In the genomic region with DNA sequence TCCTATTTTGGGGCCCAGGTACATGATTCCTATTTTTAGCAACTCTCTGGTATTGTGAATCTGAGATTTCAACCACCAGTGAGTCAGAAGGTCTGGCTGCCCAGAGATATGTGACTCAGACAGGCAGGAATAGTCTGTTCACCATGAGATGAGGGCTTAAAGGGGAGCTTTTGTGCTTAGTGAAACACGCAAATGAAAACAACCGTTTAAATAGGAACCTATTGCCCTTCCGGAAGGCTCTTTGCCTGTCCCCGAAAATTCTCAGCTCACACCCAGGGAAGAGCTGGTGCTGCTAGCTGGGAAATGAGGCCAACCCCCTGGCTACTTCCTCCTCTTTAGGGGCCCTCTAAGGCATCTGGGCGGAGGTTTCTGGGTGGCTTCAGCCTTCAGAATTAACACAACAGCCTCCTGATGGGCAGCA, we compare ENCODE assay signal across 1 cellular context.
TF ChIP-seq lines count a peak whose summit lies in the region.

No MANE protein-coding gene starts in this region.

TF ChIP-seq in K562, 482 proteins besides CTCF, POLR2A, EP300 and RAD21 (continued from another document and continues in another):
- TF ChIP-seq, protein P1, sequence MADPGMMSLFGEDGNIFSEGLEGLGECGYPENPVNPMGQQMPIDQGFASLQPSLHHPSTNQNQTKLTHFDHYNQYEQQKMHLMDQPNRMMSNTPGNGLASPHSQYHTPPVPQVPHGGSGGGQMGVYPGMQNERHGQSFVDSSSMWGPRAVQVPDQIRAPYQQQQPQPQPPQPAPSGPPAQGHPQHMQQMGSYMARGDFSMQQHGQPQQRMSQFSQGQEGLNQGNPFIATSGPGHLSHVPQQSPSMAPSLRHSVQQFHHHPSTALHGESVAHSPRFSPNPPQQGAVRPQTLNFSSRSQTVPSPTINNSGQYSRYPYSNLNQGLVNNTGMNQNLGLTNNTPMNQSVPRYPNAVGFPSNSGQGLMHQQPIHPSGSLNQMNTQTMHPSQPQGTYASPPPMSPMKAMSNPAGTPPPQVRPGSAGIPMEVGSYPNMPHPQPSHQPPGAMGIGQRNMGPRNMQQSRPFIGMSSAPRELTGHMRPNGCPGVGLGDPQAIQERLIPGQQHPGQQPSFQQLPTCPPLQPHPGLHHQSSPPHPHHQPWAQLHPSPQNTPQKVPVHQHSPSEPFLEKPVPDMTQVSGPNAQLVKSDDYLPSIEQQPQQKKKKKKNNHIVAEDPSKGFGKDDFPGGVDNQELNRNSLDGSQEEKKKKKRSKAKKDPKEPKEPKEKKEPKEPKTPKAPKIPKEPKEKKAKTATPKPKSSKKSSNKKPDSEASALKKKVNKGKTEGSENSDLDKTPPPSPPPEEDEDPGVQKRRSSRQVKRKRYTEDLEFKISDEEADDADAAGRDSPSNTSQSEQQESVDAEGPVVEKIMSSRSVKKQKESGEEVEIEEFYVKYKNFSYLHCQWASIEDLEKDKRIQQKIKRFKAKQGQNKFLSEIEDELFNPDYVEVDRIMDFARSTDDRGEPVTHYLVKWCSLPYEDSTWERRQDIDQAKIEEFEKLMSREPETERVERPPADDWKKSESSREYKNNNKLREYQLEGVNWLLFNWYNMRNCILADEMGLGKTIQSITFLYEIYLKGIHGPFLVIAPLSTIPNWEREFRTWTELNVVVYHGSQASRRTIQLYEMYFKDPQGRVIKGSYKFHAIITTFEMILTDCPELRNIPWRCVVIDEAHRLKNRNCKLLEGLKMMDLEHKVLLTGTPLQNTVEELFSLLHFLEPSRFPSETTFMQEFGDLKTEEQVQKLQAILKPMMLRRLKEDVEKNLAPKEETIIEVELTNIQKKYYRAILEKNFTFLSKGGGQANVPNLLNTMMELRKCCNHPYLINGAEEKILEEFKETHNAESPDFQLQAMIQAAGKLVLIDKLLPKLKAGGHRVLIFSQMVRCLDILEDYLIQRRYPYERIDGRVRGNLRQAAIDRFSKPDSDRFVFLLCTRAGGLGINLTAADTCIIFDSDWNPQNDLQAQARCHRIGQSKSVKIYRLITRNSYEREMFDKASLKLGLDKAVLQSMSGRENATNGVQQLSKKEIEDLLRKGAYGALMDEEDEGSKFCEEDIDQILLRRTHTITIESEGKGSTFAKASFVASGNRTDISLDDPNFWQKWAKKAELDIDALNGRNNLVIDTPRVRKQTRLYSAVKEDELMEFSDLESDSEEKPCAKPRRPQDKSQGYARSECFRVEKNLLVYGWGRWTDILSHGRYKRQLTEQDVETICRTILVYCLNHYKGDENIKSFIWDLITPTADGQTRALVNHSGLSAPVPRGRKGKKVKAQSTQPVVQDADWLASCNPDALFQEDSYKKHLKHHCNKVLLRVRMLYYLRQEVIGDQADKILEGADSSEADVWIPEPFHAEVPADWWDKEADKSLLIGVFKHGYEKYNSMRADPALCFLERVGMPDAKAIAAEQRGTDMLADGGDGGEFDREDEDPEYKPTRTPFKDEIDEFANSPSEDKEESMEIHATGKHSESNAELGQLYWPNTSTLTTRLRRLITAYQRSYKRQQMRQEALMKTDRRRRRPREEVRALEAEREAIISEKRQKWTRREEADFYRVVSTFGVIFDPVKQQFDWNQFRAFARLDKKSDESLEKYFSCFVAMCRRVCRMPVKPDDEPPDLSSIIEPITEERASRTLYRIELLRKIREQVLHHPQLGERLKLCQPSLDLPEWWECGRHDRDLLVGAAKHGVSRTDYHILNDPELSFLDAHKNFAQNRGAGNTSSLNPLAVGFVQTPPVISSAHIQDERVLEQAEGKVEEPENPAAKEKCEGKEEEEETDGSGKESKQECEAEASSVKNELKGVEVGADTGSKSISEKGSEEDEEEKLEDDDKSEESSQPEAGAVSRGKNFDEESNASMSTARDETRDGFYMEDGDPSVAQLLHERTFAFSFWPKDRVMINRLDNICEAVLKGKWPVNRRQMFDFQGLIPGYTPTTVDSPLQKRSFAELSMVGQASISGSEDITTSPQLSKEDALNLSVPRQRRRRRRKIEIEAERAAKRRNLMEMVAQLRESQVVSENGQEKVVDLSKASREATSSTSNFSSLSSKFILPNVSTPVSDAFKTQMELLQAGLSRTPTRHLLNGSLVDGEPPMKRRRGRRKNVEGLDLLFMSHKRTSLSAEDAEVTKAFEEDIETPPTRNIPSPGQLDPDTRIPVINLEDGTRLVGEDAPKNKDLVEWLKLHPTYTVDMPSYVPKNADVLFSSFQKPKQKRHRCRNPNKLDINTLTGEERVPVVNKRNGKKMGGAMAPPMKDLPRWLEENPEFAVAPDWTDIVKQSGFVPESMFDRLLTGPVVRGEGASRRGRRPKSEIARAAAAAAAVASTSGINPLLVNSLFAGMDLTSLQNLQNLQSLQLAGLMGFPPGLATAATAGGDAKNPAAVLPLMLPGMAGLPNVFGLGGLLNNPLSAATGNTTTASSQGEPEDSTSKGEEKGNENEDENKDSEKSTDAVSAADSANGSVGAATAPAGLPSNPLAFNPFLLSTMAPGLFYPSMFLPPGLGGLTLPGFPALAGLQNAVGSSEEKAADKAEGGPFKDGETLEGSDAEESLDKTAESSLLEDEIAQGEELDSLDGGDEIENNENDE (IDR thresholded peaks at IDR 0.05; ENCODE audit: low read depth, low read length), result no peak
- TF ChIP-seq HDAC2 (IDR thresholded peaks at IDR 0.05) (peak; percentile 65; the same call in 1 of the 2 replicates), KLF16 (IDR thresholded peaks at IDR 0.05) (peak; percentile 59; the same call in 1 of the 2 replicates), ZNF282 (CRISPR knock-in tag; IDR thresholded peaks at IDR 0.05) (no peak), ZNF586 (CRISPR knock-in tag; conservative IDR thresholded peaks at IDR 0.05) (no peak), CBFA2T2 (conservative IDR thresholded peaks at IDR 0.05) (peak; percentile 66), NR2C1 (IDR thresholded peaks at IDR 0.05) (no peak), NR2C1 (tag; IDR thresholded peaks at IDR 0.05) (no peak), ZKSCAN3 (CRISPR knock-in tag; IDR thresholded peaks at IDR 0.05) (no peak), PHTF2 (CRISPR knock-in tag; IDR thresholded peaks at IDR 0.05) (no peak), ZNF146 (CRISPR knock-in tag; IDR thresholded peaks at IDR 0.05; ENCODE audit: unreplicated experiment) (no peak), ZNF311 (CRISPR knock-in tag; IDR thresholded peaks at IDR 0.05) (no peak), ZNF785 (CRISPR knock-in tag; IDR thresholded peaks at IDR 0.05) (no peak), ZNF224 (CRISPR knock-in tag; IDR thresholded peaks at IDR 0.05) (no peak), CAMTA2 (CRISPR knock-in tag; conservative IDR thresholded peaks at IDR 0.05) (no peak), ARID1B (IDR thresholded peaks at IDR 0.05) (peak; percentile 84), PCBP1 (IDR thresholded peaks at IDR 0.05; ENCODE audit: low read depth, low read length, poor library complexity, severe bottlenecking) (no peak), BRD9 (IDR thresholded peaks at IDR 0.05; ENCODE audit: low read depth, partially characterized antibody) (no peak), HCFC1 (IDR thresholded peaks at IDR 0.05; ENCODE audit: low read depth, low read length) (no peak), SMAD4 (CRISPR knock-in tag; conservative IDR thresholded peaks at IDR 0.05) (peak; percentile 70), STAT5A (IDR thresholded peaks at IDR 0.05; ENCODE audit: borderline replicate concordance, low read length) (0 out of 2 replicates have a peak, but pooled peaks have one; percentile 24), KDM1A (IDR thresholded peaks at IDR 0.05) (peak; percentile 77 to 83), PML (IDR thresholded peaks at IDR 0.05; ENCODE audit: low read length) (peak; percentile 54; the same call in 1 of the 2 replicates), STAT5B (CRISPR knock-in tag; IDR thresholded peaks at IDR 0.05) (no peak)
- TF ChIP-seq, protein P2, sequence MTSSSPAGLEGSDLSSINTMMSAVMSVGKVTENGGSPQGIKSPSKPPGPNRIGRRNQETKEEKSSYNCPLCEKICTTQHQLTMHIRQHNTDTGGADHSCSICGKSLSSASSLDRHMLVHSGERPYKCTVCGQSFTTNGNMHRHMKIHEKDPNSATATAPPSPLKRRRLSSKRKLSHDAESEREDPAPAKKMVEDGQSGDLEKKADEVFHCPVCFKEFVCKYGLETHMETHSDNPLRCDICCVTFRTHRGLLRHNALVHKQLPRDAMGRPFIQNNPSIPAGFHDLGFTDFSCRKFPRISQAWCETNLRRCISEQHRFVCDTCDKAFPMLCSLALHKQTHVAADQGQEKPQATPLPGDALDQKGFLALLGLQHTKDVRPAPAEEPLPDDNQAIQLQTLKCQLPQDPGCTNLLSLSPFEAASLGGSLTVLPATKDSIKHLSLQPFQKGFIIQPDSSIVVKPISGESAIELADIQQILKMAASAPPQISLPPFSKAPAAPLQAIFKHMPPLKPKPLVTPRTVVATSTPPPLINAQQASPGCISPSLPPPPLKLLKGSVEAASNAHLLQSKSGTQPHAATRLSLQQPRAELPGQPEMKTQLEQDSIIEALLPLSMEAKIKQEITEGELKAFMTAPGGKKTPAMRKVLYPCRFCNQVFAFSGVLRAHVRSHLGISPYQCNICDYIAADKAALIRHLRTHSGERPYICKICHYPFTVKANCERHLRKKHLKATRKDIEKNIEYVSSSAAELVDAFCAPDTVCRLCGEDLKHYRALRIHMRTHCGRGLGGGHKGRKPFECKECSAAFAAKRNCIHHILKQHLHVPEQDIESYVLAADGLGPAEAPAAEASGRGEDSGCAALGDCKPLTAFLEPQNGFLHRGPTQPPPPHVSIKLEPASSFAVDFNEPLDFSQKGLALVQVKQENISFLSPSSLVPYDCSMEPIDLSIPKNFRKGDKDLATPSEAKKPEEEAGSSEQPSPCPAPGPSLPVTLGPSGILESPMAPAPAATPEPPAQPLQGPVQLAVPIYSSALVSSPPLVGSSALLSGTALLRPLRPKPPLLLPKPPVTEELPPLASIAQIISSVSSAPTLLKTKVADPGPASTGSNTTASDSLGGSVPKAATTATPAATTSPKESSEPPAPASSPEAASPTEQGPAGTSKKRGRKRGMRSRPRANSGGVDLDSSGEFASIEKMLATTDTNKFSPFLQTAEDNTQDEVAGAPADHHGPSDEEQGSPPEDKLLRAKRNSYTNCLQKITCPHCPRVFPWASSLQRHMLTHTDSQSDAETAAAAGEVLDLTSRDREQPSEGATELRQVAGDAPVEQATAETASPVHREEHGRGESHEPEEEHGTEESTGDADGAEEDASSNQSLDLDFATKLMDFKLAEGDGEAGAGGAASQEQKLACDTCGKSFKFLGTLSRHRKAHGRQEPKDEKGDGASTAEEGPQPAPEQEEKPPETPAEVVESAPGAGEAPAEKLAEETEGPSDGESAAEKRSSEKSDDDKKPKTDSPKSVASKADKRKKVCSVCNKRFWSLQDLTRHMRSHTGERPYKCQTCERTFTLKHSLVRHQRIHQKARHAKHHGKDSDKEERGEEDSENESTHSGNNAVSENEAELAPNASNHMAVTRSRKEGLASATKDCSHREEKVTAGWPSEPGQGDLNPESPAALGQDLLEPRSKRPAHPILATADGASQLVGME (CRISPR knock-in tag; IDR thresholded peaks at IDR 0.05), result no peak
- TF ChIP-seq, protein P3, sequence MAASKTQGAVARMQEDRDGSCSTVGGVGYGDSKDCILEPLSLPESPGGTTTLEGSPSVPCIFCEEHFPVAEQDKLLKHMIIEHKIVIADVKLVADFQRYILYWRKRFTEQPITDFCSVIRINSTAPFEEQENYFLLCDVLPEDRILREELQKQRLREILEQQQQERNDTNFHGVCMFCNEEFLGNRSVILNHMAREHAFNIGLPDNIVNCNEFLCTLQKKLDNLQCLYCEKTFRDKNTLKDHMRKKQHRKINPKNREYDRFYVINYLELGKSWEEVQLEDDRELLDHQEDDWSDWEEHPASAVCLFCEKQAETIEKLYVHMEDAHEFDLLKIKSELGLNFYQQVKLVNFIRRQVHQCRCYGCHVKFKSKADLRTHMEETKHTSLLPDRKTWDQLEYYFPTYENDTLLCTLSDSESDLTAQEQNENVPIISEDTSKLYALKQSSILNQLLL (CRISPR knock-in tag; IDR thresholded peaks at IDR 0.05; ENCODE audit: borderline replicate concordance), result no peak
- TF ChIP-seq, protein P4, sequence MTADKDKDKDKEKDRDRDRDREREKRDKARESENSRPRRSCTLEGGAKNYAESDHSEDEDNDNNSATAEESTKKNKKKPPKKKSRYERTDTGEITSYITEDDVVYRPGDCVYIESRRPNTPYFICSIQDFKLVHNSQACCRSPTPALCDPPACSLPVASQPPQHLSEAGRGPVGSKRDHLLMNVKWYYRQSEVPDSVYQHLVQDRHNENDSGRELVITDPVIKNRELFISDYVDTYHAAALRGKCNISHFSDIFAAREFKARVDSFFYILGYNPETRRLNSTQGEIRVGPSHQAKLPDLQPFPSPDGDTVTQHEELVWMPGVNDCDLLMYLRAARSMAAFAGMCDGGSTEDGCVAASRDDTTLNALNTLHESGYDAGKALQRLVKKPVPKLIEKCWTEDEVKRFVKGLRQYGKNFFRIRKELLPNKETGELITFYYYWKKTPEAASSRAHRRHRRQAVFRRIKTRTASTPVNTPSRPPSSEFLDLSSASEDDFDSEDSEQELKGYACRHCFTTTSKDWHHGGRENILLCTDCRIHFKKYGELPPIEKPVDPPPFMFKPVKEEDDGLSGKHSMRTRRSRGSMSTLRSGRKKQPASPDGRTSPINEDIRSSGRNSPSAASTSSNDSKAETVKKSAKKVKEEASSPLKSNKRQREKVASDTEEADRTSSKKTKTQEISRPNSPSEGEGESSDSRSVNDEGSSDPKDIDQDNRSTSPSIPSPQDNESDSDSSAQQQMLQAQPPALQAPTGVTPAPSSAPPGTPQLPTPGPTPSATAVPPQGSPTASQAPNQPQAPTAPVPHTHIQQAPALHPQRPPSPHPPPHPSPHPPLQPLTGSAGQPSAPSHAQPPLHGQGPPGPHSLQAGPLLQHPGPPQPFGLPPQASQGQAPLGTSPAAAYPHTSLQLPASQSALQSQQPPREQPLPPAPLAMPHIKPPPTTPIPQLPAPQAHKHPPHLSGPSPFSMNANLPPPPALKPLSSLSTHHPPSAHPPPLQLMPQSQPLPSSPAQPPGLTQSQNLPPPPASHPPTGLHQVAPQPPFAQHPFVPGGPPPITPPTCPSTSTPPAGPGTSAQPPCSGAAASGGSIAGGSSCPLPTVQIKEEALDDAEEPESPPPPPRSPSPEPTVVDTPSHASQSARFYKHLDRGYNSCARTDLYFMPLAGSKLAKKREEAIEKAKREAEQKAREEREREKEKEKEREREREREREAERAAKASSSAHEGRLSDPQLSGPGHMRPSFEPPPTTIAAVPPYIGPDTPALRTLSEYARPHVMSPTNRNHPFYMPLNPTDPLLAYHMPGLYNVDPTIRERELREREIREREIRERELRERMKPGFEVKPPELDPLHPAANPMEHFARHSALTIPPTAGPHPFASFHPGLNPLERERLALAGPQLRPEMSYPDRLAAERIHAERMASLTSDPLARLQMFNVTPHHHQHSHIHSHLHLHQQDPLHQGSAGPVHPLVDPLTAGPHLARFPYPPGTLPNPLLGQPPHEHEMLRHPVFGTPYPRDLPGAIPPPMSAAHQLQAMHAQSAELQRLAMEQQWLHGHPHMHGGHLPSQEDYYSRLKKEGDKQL (CRISPR knock-in tag; IDR thresholded peaks at IDR 0.05; ENCODE audit: borderline replicate concordance), result no peak
- TF ChIP-seq, protein P5, sequence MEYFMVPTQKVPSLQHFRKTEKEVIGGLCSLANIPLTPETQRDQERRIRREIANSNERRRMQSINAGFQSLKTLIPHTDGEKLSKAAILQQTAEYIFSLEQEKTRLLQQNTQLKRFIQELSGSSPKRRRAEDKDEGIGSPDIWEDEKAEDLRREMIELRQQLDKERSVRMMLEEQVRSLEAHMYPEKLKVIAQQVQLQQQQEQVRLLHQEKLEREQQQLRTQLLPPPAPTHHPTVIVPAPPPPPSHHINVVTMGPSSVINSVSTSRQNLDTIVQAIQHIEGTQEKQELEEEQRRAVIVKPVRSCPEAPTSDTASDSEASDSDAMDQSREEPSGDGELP (CRISPR knock-in tag; IDR thresholded peaks at IDR 0.05; ENCODE audit: borderline replicate concordance), result no peak
- TF ChIP-seq, protein P6, sequence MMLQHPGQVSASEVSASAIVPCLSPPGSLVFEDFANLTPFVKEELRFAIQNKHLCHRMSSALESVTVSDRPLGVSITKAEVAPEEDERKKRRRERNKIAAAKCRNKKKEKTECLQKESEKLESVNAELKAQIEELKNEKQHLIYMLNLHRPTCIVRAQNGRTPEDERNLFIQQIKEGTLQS (IDR thresholded peaks at IDR 0.05), result peak; percentile 77
- TF ChIP-seq, protein P6 (CRISPR knock-in tag; conservative IDR thresholded peaks at IDR 0.05), result no peak
